In genomic region chr6:145732788-145733187, GRCh38 we compare ENCODE assay signal across 28 cellular contexts. TPM values are rescaled to one million over a fixed set of nuclear protein-coding genes. Genes with fewer than 3 reads are reported as not detected.
DNase-seq lines count a peak whose midpoint lies in the region; ATAC-seq, FAIRE-seq and TF ChIP-seq lines count a peak whose summit lies in the region.
"Had no signal": no experiment of that assay in that cellular context is flagged by ENCODE, and none has a peak within 500 bp of the region (broad histone marks: within the 10 kb centered on the region; RNA-seq: fewer than 3 reads in every experiment).

No MANE protein-coding gene starts in this region.

- no TSS peak for BruUV-seq in A673 (replicated peaks; lab: Mats Ljungman, UMichigan)

- H3K4me3 ChIP-seq in A673 (ENCODE audit: low read depth, low read length, poor library complexity, severe bottlenecking) (no peak overlapping the region), DND-41 (ENCODE audit: low read depth in 1 of 2, low read length in 2 of 2) (no peak overlapping the region), gastroesophageal sphincter (no peak overlapping the region)
- H3K4me3 ChIP-seq: body of pancreas, GM12878, lower lobe of right lung, SK-N-MC, spleen had no signal

- TF ChIP-seq EP300 in gastroesophageal sphincter (IDR thresholded peaks at IDR 0.05): no peak

- TF ChIP-seq POLR2A in gastroesophageal sphincter (IDR thresholded peaks at IDR 0.05): no peak

- CTCF ChIA-PET in A673 (lab: Charles Lee): no interaction called here

- no peaks in the 10 kb centered on the region for H4K20me1 ChIP-seq in DND-41 (ENCODE audit: insufficient read depth, low read length)

- WGBS in gastroesophageal sphincter (ENCODE audit: low coverage in 1 of 2), 2 donors: 65 to 77% methylated on average over 2 of the region's 2 CpGs

- H3K4me1 ChIP-seq in A673 (ENCODE audit: insufficient read depth, low read length, poor library complexity, severe bottlenecking) (peaks cover 38% of the 10 kb centered on the region), DND-41 (ENCODE audit: insufficient read depth, low read length) (peaks cover 38% of the 10 kb centered on the region), gastroesophageal sphincter (peaks cover 2 to 56% (median 7%) of the 10 kb centered on the region in 3 donors)

- no peak for FAIRE-seq in GM19239 (lab: Jason Lieb, UNC)
- FAIRE-seq: GM12878, HepG2, keratinocyte had no signal

- no peaks in the 10 kb centered on the region for H3K36me3 ChIP-seq in A673 (ENCODE audit: insufficient read depth, low read length, poor library complexity, severe bottlenecking)
- H3K36me3 ChIP-seq in DND-41 (ENCODE audit: insufficient read depth, low read length): 0 out of 2 replicates have a peak, but pooled peaks cover 6% of the 10 kb centered on the region
- peaks cover 0 to 8% of the 10 kb centered on the region in 2 donors for H3K36me3 ChIP-seq in gastroesophageal sphincter
- H3K36me3 ChIP-seq: lower lobe of right lung had no signal

- TF ChIP-seq CTCF in A673 (conservative IDR thresholded peaks at IDR 0.05; ENCODE audit: low read depth, low read length): no peak
- TF ChIP-seq CTCF in DND-41 (IDR thresholded peaks at IDR 0.05; ENCODE audit: borderline replicate concordance, extremely low read depth, low read length, poor library complexity, severe bottlenecking): no peak
- no peak for TF ChIP-seq CTCF in gastroesophageal sphincter (IDR thresholded peaks at IDR 0.05)

- H3K9ac ChIP-seq in DND-41 (ENCODE audit: low read depth, low read length): no peak overlapping the region

- H2AFZ ChIP-seq in DND-41 (ENCODE audit: low read depth, low read length): no peak overlapping the region

- H3K9me3 ChIP-seq in A673 (ENCODE audit: low read depth, low read length, poor library complexity, severe bottlenecking) (peaks cover 6% of the 10 kb centered on the region), DND-41 (ENCODE audit: insufficient read depth, low read length, severe bottlenecking) (peaks cover 12% of the 10 kb centered on the region), gastroesophageal sphincter (peaks cover 0 to 15% (median 0%) of the 10 kb centered on the region in 3 donors)

- DNase-seq in A673 (ENCODE audit: low spot score): peak; percentile 41
- no peak for DNase-seq in DND-41
- DNase-seq in NCI-H82 treated with DMSO at 0.1 percent for 48 hours (lab: John Stamatoyannopoulos, UW; ENCODE audit: unreplicated experiment): peak; percentile 13
- no peak for DNase-seq in NCI-H2029 treated with DMSO at 0.1 percent for 48 hours (lab: John Stamatoyannopoulos, UW)
- no peak for DNase-seq in GM19239 (ENCODE audit: insufficient read length, low spot score)
- DNase-seq: activated CD8-positive, alpha-beta T cell treated with anti-CD3 and anti-CD28 coated beads for 36 hours; activated effector memory CD4-positive, alpha-beta T cell treated with anti-CD3 and anti-CD28 coated beads, Interleukin-2, amount 50 U/mL, for 16 hours; activated naive CD8-positive, alpha-beta T cell treated with anti-CD3 and anti-CD28 coated beads, Interleukin-2, amount 50 U/mL, for 24 hours; activated T-cell treated with anti-CD3 and anti-CD28 coated beads for 4 hours; body of pancreas; CD4-positive, CD25-positive, alpha-beta regulatory T cell; DMS153; effector memory CD4-positive, alpha-beta T cell; lower lobe of right lung; NCI-H187; nucleus accumbens; retina; spleen; stimulated activated CD4-positive, alpha-beta T cell treated with anti-CD3 and anti-CD28 coated beads, Interleukin-4, amount 100 ng/mL, for 1 hour; stimulated activated naive CD4-positive, alpha-beta T cell treated with Interleukin-2 at 50 U/mL for 16 hours had no signal

- POLR2A ChIA-PET in A673 (lab: Charles Lee; ENCODE audit: low non-redundant PET): no interaction called here

- no peaks in the 10 kb centered on the region for H3K27me3 ChIP-seq in A673 (replicated peaks; ENCODE audit: insufficient read depth, low read depth, low read length, poor library complexity)
- H3K27me3 ChIP-seq in DND-41 (ENCODE audit: insufficient read depth, low read length, poor library complexity): no peaks in the 10 kb centered on the region
- H3K27me3 ChIP-seq in gastroesophageal sphincter: no peaks in the 10 kb centered on the region
- H3K27me3 ChIP-seq: body of pancreas, spleen had no signal

- no peak overlapping the region for H3K27ac ChIP-seq in A673 (ENCODE audit: low read depth, low read length, poor library complexity, severe bottlenecking)
- H3K27ac ChIP-seq in DND-41 (ENCODE audit: low read length): no peak overlapping the region
- H3K27ac ChIP-seq in gastroesophageal sphincter: peak overlapping the region in 3 of 4 donors; percentile 18 to 33 (median 31)
- H3K27ac ChIP-seq: body of pancreas, HL-60, lower lobe of right lung, RWPE1, SK-N-MC, spleen had no signal

- intact Hi-C loops in A673 (cut with micrococcal nuclease; ENCODE audit: unreplicated experiment): loop anchor here (10.0 kb wide), 1 partner anchor 468 kb away; no protein-coding TSS in a partner anchor

- ATAC-seq in DND-41 (ENCODE audit: insufficient read depth, low read depth) (no peak), gastroesophageal sphincter (no peak), GM21825 (IDR thresholded peaks at IDR 0.05; ENCODE audit: unreplicated experiment) (no peak)
- ATAC-seq: activated CD8-positive, alpha-beta T cell treated with anti-CD3 and anti-CD28 coated beads for 36 hours; activated naive CD8-positive, alpha-beta T cell treated with anti-CD3 and anti-CD28 coated beads, Interleukin-2, amount 50 U/mL, for 24 hours; body of pancreas; GM12878; HepG2; lower lobe of right lung had no signal

- H3K4me2 ChIP-seq in DND-41 (ENCODE audit: insufficient read depth, low read length): peak overlapping the region; percentile 55; the same call in 1 of the 2 replicates

- H3K79me2 ChIP-seq in DND-41 (ENCODE audit: insufficient read depth, low read length): peaks cover 13% of the 10 kb centered on the region

RNA-seq across cellular contexts. Expression of gene EPM2A, which starts 2.5 kb away (rescaled TPM):
- 11.8 and 13.0 TPM in 2 replicates for total RNA-seq in A673 (2021)
- 10 to 100 TPM; 53.7 to 83.7 (median 77.1) TPM for total RNA-seq in gastroesophageal sphincter

Comparison
In these comparisons a context has a peak if more than half of its experiments do, and no peak if none do; other contexts are left out.
1. DNase-seq: peak in A673 (single experiment) and NCI-H82 treated with DMSO at 0.1 percent for 48 hours (single experiment); none in DND-41 (single experiment), NCI-H2029 treated with DMSO at 0.1 percent for 48 hours (single experiment) and GM19239 (single experiment).
2. H3K27ac ChIP-seq: peak in gastroesophageal sphincter (3 of 4); none in A673 (single experiment) and DND-41 (single experiment).